In the genomic region with DNA sequence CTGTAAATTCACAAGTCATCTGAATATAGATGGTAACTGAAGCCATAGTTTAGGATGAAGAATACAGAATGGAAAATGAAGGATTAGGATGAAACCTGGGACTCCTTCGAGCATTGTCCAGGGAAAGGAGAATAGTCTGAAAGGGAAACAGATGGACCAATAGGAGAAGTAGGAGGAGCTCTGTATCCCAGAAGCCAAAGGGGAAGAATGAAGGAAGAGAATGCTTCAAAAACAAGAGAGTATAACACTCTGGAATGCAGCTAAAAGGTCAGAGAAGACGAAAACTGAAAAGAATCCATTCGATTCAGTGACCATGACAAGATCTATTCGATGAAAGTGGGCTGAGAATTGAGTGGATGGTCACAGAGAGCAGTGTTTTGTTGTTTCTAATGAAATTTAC, we compare ENCODE assay signal across 1 cellular context.
TF ChIP-seq lines count a peak whose summit lies in the region.

No MANE protein-coding gene starts in this region.

TF ChIP-seq in K562, 482 proteins besides CTCF, POLR2A, EP300 and RAD21:
- TF ChIP-seq MAFK (IDR thresholded peaks at IDR 0.05; ENCODE audit: low read length) (no peak), KAT2B (IDR thresholded peaks at IDR 0.05; ENCODE audit: low read depth, low read length) (no peak), JUN (IDR thresholded peaks at IDR 0.05; ENCODE audit: borderline replicate concordance, low read depth, low read length) (no peak), JUN (CRISPR knock-in tag; IDR thresholded peaks at IDR 0.05; ENCODE audit: borderline replicate concordance) (no peak), GTF2E2 (tag; IDR thresholded peaks at IDR 0.05) (no peak), ZNF644 (tag; IDR thresholded peaks at IDR 0.05; ENCODE audit: low read depth) (no peak), RBM34 (IDR thresholded peaks at IDR 0.05; ENCODE audit: borderline replicate concordance, insufficient read depth, low read length) (no peak), JUNB (CRISPR knock-in tag; conservative IDR thresholded peaks at IDR 0.05) (no peak), IRF2 (CRISPR knock-in tag; IDR thresholded peaks at IDR 0.05) (no peak), ZNF766 (CRISPR knock-in tag; conservative IDR thresholded peaks at IDR 0.05) (no peak), KAT8 (IDR thresholded peaks at IDR 0.05; ENCODE audit: low read depth) (no peak), E2F3 (CRISPR knock-in tag; IDR thresholded peaks at IDR 0.05) (no peak), PHTF2 (CRISPR knock-in tag; IDR thresholded peaks at IDR 0.05) (no peak), PPARD (CRISPR knock-in tag; IDR thresholded peaks at IDR 0.05) (no peak)
- TF ChIP-seq, protein P1, sequence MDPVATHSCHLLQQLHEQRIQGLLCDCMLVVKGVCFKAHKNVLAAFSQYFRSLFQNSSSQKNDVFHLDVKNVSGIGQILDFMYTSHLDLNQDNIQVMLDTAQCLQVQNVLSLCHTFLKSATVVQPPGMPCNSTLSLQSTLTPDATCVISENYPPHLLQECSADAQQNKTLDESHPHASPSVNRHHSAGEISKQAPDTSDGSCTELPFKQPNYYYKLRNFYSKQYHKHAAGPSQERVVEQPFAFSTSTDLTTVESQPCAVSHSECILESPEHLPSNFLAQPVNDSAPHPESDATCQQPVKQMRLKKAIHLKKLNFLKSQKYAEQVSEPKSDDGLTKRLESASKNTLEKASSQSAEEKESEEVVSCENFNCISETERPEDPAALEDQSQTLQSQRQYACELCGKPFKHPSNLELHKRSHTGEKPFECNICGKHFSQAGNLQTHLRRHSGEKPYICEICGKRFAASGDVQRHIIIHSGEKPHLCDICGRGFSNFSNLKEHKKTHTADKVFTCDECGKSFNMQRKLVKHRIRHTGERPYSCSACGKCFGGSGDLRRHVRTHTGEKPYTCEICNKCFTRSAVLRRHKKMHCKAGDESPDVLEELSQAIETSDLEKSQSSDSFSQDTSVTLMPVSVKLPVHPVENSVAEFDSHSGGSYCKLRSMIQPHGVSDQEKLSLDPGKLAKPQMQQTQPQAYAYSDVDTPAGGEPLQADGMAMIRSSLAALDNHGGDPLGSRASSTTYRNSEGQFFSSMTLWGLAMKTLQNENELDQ (CRISPR knock-in tag; IDR thresholded peaks at IDR 0.05; ENCODE audit: borderline replicate concordance) = no peak
- TF ChIP-seq, protein P2, sequence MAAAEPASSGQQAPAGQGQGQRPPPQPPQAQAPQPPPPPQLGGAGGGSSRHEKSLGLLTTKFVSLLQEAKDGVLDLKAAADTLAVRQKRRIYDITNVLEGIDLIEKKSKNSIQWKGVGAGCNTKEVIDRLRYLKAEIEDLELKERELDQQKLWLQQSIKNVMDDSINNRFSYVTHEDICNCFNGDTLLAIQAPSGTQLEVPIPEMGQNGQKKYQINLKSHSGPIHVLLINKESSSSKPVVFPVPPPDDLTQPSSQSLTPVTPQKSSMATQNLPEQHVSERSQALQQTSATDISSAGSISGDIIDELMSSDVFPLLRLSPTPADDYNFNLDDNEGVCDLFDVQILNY (CRISPR knock-in tag; IDR thresholded peaks at IDR 0.05) = no peak
- TF ChIP-seq, protein P3, sequence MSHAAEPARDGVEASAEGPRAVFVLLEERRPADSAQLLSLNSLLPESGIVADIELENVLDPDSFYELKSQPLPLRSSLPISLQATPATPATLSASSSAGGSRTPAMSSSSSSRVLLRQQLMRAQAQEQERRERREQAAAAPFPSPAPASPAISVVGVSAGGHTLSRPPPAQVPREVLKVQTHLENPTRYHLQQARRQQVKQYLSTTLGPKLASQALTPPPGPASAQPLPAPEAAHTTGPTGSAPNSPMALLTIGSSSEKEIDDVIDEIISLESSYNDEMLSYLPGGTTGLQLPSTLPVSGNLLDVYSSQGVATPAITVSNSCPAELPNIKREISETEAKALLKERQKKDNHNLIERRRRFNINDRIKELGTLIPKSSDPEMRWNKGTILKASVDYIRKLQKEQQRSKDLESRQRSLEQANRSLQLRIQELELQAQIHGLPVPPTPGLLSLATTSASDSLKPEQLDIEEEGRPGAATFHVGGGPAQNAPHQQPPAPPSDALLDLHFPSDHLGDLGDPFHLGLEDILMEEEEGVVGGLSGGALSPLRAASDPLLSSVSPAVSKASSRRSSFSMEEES (CRISPR knock-in tag; IDR thresholded peaks at IDR 0.05) = no peak
